9 cellular contexts compared by ENCODE assay signal in the genomic region with DNA sequence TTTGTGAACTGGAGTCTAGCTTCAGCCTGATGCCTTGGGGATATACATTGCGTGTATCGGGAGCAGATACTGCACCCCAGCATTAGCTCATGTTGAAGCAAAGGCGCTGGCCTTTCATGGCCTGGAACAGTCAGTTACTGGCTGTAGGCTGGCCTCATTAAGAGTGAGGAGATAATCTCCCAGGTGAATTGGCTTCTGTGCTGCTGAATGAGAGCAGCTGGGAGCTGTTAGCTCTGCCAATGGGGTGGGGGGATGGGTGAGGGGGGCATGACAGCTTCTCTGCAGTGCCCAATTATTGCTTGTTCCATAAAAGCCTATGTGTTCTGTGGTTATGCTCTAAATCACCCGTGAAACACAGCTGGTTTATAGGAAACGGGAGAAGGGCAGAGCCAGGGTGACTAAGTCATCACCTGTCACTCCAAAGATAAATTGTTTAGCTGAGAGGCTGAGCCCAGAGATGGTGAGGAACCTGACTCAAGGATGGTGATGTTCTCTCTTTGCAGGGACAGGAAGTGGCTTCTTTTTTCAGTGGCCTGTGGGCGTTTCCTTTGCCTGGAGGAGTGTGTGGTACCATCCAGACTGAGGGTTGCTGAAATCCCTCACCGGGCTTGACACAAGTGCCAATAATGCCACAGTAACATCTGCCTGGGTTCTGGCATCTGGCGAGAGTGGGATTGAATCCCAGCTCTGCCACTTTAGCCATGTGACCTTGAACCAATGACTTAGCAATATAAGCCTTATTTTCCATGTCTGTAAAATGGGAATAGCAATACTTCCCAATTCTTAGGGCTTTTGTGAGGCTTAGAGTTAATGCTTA.
A peak's percentile ranks its signal among the peaks of the same experiment; 100 is the strongest.
DNase-seq lines count a peak whose midpoint lies in the region; ATAC-seq and TF ChIP-seq lines count a peak whose summit lies in the region.
"Had no signal": no experiment of that assay in that cellular context is flagged by ENCODE, and none has a peak within 500 bp of the region (broad histone marks: within the 10 kb centered on the region; RNA-seq: fewer than 3 reads in every experiment).

No MANE protein-coding gene starts in this region.

- WGBS in prostate gland: 33% methylated on average over 8 of the region's 8 CpGs

- ATAC-seq in Right ventricle myocardium inferior: peak; percentile 53
- peak; percentile 77 for ATAC-seq in HG03135 (IDR thresholded peaks at IDR 0.05; ENCODE audit: unreplicated experiment)

- TF ChIP-seq CTCF in epithelial cell of esophagus (IDR thresholded peaks at IDR 0.05; ENCODE audit: insufficient read depth, low read depth, low read length, missing control alignments): no peak
- TF ChIP-seq CTCF in prostate gland (IDR thresholded peaks at IDR 0.05): no peak

- no peak for TF ChIP-seq POLR2A in prostate gland (IDR thresholded peaks at IDR 0.05)

- DNase-seq in Right ventricle myocardium inferior (ENCODE audit: missing footprints): no peak
- DNase-seq in cardiac septum (ENCODE audit: low spot score): no peak
- peak; percentile 76 for DNase-seq in NCI-H526 treated with DMSO at 0.1 percent for 48 hours (lab: John Stamatoyannopoulos, UW)
- DNase-seq in activated CD4-positive, alpha-beta T cell treated with anti-CD3 and anti-CD28 coated beads, Interleukin-2, amount 50 U/mL, for 1 hour: peak; percentile 48
- DNase-seq in epithelial cell of esophagus (ENCODE audit: low read depth): peak; percentile 88
- DNase-seq in prostate gland (ENCODE audit: low spot score): peak; percentile 43
- DNase-seq in cerebellar nuclear complex (lab: John Stamatoyannopoulos, UW): no peak

- peak overlapping the region in 1 of 2 donors; percentile 13 for H3K27ac ChIP-seq in prostate gland
- H3K27ac ChIP-seq: C4-2B had no signal

- intact Hi-C loops in Right ventricle myocardium inferior (cut with DNase I) (no loop called here), cardiac septum (cut with DNase I) (no loop called here), prostate gland (cut with DNase I) (no loop called here)

- no peaks in the 10 kb centered on the region for H3K9me3 ChIP-seq in prostate gland

- no peaks in the 10 kb centered on the region for H3K36me3 ChIP-seq in prostate gland

- H3K27me3 ChIP-seq in prostate gland (replicated peaks; ENCODE audit: insufficient read depth): no peaks in the 10 kb centered on the region

- H3K4me1 ChIP-seq in prostate gland (replicated peaks): no peaks in the 10 kb centered on the region

- no peak overlapping the region for H3K4me3 ChIP-seq in epithelial cell of esophagus (ENCODE audit: low read length)
- no peak overlapping the region for H3K4me3 ChIP-seq in prostate gland

Comparison
In these comparisons a context has a peak if more than half of its experiments do, and no peak if none do; other contexts are left out.
1. DNase-seq: peak in NCI-H526 treated with DMSO at 0.1 percent for 48 hours (single experiment), activated CD4-positive, alpha-beta T cell treated with anti-CD3 and anti-CD28 coated beads, Interleukin-2, amount 50 U/mL, for 1 hour (single experiment), epithelial cell of esophagus (single experiment) and prostate gland (single experiment); none in Right ventricle myocardium inferior (single experiment), cardiac septum (single experiment) and cerebellar nuclear complex (0 of 2).